8 cellular contexts compared by ENCODE assay signal in the genomic region with DNA sequence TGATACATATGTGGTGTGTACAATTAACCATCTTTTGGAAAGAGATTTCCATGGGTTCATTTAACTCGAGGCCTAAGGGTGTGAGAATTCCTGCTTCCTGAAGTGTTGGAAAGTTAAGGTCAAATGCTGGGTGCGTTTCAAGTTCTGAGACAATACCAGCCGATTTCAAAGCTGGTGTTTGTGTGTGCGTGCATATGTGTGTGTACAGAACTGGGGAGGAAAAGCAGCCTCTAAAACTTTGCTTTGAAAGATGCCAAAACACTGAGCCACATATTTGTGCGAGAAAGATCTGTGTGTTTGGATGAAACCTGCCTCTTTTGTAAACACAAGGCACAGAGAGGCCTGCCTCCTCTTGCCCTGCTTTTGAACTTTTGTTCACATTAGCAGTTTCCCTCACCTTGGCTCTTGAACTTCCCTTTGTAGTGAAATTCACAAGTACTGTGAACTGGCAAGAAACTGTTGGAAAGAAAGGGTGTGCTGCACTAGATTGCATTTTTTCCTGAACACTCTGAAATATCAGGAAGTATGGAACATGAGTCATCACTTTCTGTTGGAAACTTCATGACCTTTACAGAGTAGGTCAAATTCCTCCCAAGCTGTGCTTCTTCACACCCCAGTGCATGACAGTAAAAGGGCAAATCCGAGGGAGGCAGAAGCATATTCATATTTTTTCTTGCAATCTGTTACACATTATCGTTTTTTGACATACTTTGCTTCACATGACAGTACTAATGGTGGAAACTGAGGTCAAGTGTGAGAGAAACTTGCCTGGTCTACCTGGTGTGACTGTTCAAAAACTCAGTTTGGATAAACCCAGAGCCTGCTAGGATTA. TPM values are rescaled to one million over a fixed set of nuclear protein-coding genes. Genes with fewer than 3 reads are reported as not detected.
A peak's percentile ranks its signal among the peaks of the same experiment; 100 is the strongest.
DNase-seq lines count a peak whose midpoint lies in the region; ATAC-seq and TF ChIP-seq lines count a peak whose summit lies in the region.

No MANE protein-coding gene starts in this region.

- intact Hi-C loops in lower lobe of right lung (cut with DNase I): no loop called here
- intact Hi-C loops in activated CD8-positive, alpha-beta T cell treated with anti-CD3 and anti-CD28 coated beads for 36 hours (cut with micrococcal nuclease): no loop called here
- intact Hi-C loops in activated CD4-positive, alpha-beta T cell treated with anti-CD3 and anti-CD28 coated beads for 36 hours (cut with DNase I, micrococcal nuclease): no loop called here

- DNase-seq in KBM-7 (peak; percentile 18), choroid plexus epithelial cell (ENCODE audit: low read depth) (peak; percentile 92), lower lobe of right lung (no peak), type B pancreatic cell (ENCODE audit: extremely low spot score, unreplicated experiment) (no peak), NCI-H446 (lab: John Stamatoyannopoulos, UW) (no peak), SK-N-DZ (ENCODE audit: low spot score) (no peak)
- DNase-seq in activated CD8-positive, alpha-beta T cell treated with anti-CD3 and anti-CD28 coated beads for 36 hours: no peak
- no peak for DNase-seq in activated CD4-positive, alpha-beta T cell treated with anti-CD3 and anti-CD28 coated beads for 36 hours

- H3K9me3 Mint-ChIP-seq in type B pancreatic cell: peaks cover 6% of the 10 kb centered on the region
- no peaks in the 10 kb centered on the region for H3K9me3 Mint-ChIP-seq in activated CD8-positive, alpha-beta T cell treated with anti-CD3 and anti-CD28 coated beads for 36 hours
- H3K9me3 Mint-ChIP-seq in activated CD4-positive, alpha-beta T cell treated with anti-CD3 and anti-CD28 coated beads for 36 hours (ENCODE audit: low read depth): no peaks in the 10 kb centered on the region

- no peaks in the 10 kb centered on the region for H3K27me3 ChIP-seq in lower lobe of right lung (ENCODE audit: low read depth)

- H3K4me1 Mint-ChIP-seq in type B pancreatic cell (ENCODE audit: unreplicated experiment): peaks cover 37% of the 10 kb centered on the region
- H3K4me1 Mint-ChIP-seq in activated CD8-positive, alpha-beta T cell treated with anti-CD3 and anti-CD28 coated beads for 36 hours (ENCODE audit: low read depth): no peaks in the 10 kb centered on the region
- no peaks in the 10 kb centered on the region for H3K4me1 Mint-ChIP-seq in activated CD4-positive, alpha-beta T cell treated with anti-CD3 and anti-CD28 coated beads for 36 hours

- H3K4me3 Mint-ChIP-seq in type B pancreatic cell: peak overlapping the region; percentile 36
- H3K4me3 Mint-ChIP-seq in activated CD8-positive, alpha-beta T cell treated with anti-CD3 and anti-CD28 coated beads for 36 hours: no peak overlapping the region
- H3K4me3 Mint-ChIP-seq in activated CD4-positive, alpha-beta T cell treated with anti-CD3 and anti-CD28 coated beads for 36 hours: no peak overlapping the region

- H3K36me3 Mint-ChIP-seq in type B pancreatic cell: peaks cover 4% of the 10 kb centered on the region
- H3K36me3 Mint-ChIP-seq in activated CD8-positive, alpha-beta T cell treated with anti-CD3 and anti-CD28 coated beads for 36 hours (ENCODE audit: low read depth): no peaks in the 10 kb centered on the region
- H3K36me3 Mint-ChIP-seq in activated CD4-positive, alpha-beta T cell treated with anti-CD3 and anti-CD28 coated beads for 36 hours (ENCODE audit: low read depth): no peaks in the 10 kb centered on the region

- CTCF ChIA-PET in activated CD8-positive, alpha-beta T cell treated with anti-CD3 and anti-CD28 coated beads for 36 hours (lab: Charles Lee): no interaction called here
- CTCF ChIA-PET in activated CD4-positive, alpha-beta T cell treated with anti-CD3 and anti-CD28 coated beads for 36 hours (lab: Charles Lee): interaction anchor here (1.4 kb wide), 1 partner anchor 295 kb away, joined by 4 read pairs; no protein-coding TSS in a partner anchor

- H3K27me3 Mint-ChIP-seq in type B pancreatic cell: no peaks in the 10 kb centered on the region
- peaks cover 8% of the 10 kb centered on the region for H3K27me3 Mint-ChIP-seq in activated CD8-positive, alpha-beta T cell treated with anti-CD3 and anti-CD28 coated beads for 36 hours
- H3K27me3 Mint-ChIP-seq in activated CD4-positive, alpha-beta T cell treated with anti-CD3 and anti-CD28 coated beads for 36 hours: peaks cover 4% of the 10 kb centered on the region

- H3K27ac ChIP-seq in lower lobe of right lung: peak overlapping the region; percentile 77

- H3K4me3 ChIP-seq in choroid plexus epithelial cell (ENCODE audit: low read depth, low read length) (no peak overlapping the region), lower lobe of right lung (no peak overlapping the region)

- H3K4me1 ChIP-seq in lower lobe of right lung: peaks cover 49% of the 10 kb centered on the region

- H3K9me3 ChIP-seq in lower lobe of right lung: no peaks in the 10 kb centered on the region

- H3K36me3 ChIP-seq in lower lobe of right lung: no peaks in the 10 kb centered on the region

- POLR2A ChIA-PET in activated CD8-positive, alpha-beta T cell treated with anti-CD3 and anti-CD28 coated beads for 36 hours (lab: Charles Lee): no interaction called here
- POLR2A ChIA-PET in activated CD4-positive, alpha-beta T cell treated with anti-CD3 and anti-CD28 coated beads for 36 hours (lab: Charles Lee): no interaction called here

- in situ Hi-C loops in KBM-7 (cut with MboI; ENCODE audit: low pct_unique_long_range_greater_than_20kb, low sequenced_read_pairs): no loop called here

- ATAC-seq in lower lobe of right lung: peak; percentile 89 to 92
- no peak for ATAC-seq in activated CD8-positive, alpha-beta T cell treated with anti-CD3 and anti-CD28 coated beads for 36 hours
- ATAC-seq in activated CD4-positive, alpha-beta T cell treated with anti-CD3 and anti-CD28 coated beads for 36 hours: no peak

- peak overlapping the region; percentile 85 for H3K27ac Mint-ChIP-seq in type B pancreatic cell
- no peak overlapping the region for H3K27ac Mint-ChIP-seq in activated CD8-positive, alpha-beta T cell treated with anti-CD3 and anti-CD28 coated beads for 36 hours
- no peak overlapping the region for H3K27ac Mint-ChIP-seq in activated CD4-positive, alpha-beta T cell treated with anti-CD3 and anti-CD28 coated beads for 36 hours

- no peak for TF ChIP-seq CTCF in choroid plexus epithelial cell (conservative IDR thresholded peaks at IDR 0.05; ENCODE audit: low read depth, low read length)
- no peak for TF ChIP-seq CTCF in lower lobe of right lung (IDR thresholded peaks at IDR 0.05)
- TF ChIP-seq CTCF in type B pancreatic cell (conservative IDR thresholded peaks at IDR 0.05): no peak
- no peak for TF ChIP-seq CTCF in activated CD8-positive, alpha-beta T cell treated with anti-CD3 and anti-CD28 coated beads for 36 hours (IDR thresholded peaks at IDR 0.05)

RNA-seq across cellular contexts. Expression of a gene that starts 20.0 kb away (rescaled TPM):
- total RNA-seq in lower lobe of right lung (182 TPM), type B pancreatic cell (ENCODE audit: low replicate concordance) (2.9 and 3.4 TPM in 2 replicates)
- not detected for total RNA-seq in activated CD8-positive, alpha-beta T cell treated with anti-CD3 and anti-CD28 coated beads for 36 hours
- not detected for total RNA-seq in activated CD4-positive, alpha-beta T cell treated with anti-CD3 and anti-CD28 coated beads for 36 hours
- polyA plus RNA-seq in SK-N-DZ (2014; cell fraction: cytosol; rRNA removed): not detected in 2 replicates
- polyA plus RNA-seq in SK-N-DZ (2014; cell fraction: nucleus; rRNA removed): not detected in 2 replicates

Comparison
In these comparisons a context has a peak if more than half of its experiments do, and no peak if none do; other contexts are left out.
1. DNase-seq: peak in KBM-7 (single experiment) and choroid plexus epithelial cell (single experiment); none in lower lobe of right lung (single experiment), type B pancreatic cell (single experiment), activated CD8-positive, alpha-beta T cell treated with anti-CD3 and anti-CD28 coated beads for 36 hours (single experiment), NCI-H446 (0 of 2), activated CD4-positive, alpha-beta T cell treated with anti-CD3 and anti-CD28 coated beads for 36 hours (single experiment) and SK-N-DZ (single experiment).
2. ATAC-seq: peak in lower lobe of right lung (2 of 2); none in activated CD8-positive, alpha-beta T cell treated with anti-CD3 and anti-CD28 coated beads for 36 hours (single experiment) and activated CD4-positive, alpha-beta T cell treated with anti-CD3 and anti-CD28 coated beads for 36 hours (single experiment).
3. RNA of a gene that starts 20.0 kb away (total RNA-seq): 182 TPM in lower lobe of right lung (single experiment); 2.9 to 3.4 TPM in type B pancreatic cell, not detected in activated CD8-positive, alpha-beta T cell treated with anti-CD3 and anti-CD28 coated beads for 36 hours and not detected in activated CD4-positive, alpha-beta T cell treated with anti-CD3 and anti-CD28 coated beads for 36 hours; every median in the first group is over 10 times any median in the second.